8 cellular contexts compared by ENCODE assay signal in the genomic region with DNA sequence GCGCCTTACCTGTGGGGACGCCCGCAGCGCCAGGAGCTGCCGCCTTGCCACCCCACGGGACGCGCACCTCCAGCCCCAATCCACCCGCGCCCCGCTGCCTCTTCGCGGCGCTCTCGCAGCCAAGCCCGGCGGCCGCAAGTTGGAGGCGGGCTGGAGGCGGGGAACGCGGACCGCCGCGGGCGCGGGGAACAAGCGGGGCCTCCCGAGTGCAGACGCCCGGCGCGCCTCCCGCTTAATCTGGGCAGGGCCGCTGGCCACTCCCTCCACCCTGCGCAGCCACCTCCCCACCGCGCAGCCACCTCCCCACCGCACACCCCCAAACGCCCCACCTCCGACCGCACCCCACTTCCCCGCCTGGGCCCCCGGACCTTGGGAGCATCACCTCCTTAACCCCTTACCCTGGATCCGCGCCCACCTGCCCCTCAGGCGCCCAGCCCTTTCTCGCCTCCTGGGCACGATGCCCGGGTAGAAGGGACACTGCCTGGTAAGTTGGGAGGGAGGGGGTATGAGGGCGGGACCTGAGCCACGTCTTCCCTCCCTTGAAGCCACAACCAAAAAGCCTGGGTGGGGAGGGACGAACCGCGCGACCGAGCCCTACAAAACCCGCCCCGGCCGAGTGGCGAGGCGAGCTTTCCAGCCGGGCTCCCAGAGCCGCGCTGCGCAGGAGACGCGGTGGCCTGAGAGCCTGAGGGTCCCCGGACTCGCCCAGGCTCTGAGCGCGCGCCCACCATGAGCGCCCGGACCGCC. TPM values are rescaled to one million over a fixed set of nuclear protein-coding genes. Genes with fewer than 3 reads are reported as not detected.
DNase-seq lines count a peak whose midpoint lies in the region; ATAC-seq, FAIRE-seq and TF ChIP-seq lines count a peak whose summit lies in the region.

A gene (plus strand): TSS at position 627 of the 747 bp plus-strand sequence. CDS start 103 bp downstream, at position 730.
A gene (minus strand): TSS at position 208 of the 747 bp plus-strand sequence. CDS start 16,722 bp downstream, outside the sequence.

- no peaks in the 10 kb centered on the region for H3K9me3 ChIP-seq in SU-DHL-6 (ENCODE audit: insufficient read depth, low read length)
- H3K9me3 ChIP-seq in fibroblast of lung (ENCODE audit: control insufficient read depth, insufficient read depth, low read depth, low read length) = no peaks in the 10 kb centered on the region
- no peaks in the 10 kb centered on the region for H3K9me3 ChIP-seq in neuron (ENCODE audit: low read length)

- H3K36me3 ChIP-seq in SU-DHL-6 (ENCODE audit: low read length) (peaks cover 9% of the 10 kb centered on the region; the same call in 1 of the 2 replicates), fibroblast of lung (ENCODE audit: control insufficient read depth, insufficient read depth, low read length) (no peaks in the 10 kb centered on the region), neuron (ENCODE audit: insufficient read depth, low read length) (no peaks in the 10 kb centered on the region)

- peaks cover 17% of the 10 kb centered on the region; the same call in 1 of the 2 replicates for H3F3A ChIP-seq in SU-DHL-6 (ENCODE audit: insufficient read depth)

- peak within 1 kb of the TSS; percentile 72 for H3K27ac ChIP-seq in SU-DHL-6 (ENCODE audit: low read depth, low read length)
- H3K27ac ChIP-seq in fibroblast of lung (ENCODE audit: insufficient read depth, low read length) = no peak within 1 kb of the TSS

- H3K9ac ChIP-seq in SU-DHL-6 (ENCODE audit: low read length) (peak within 1 kb of the TSS; percentile 86), fibroblast of lung (ENCODE audit: insufficient read depth, low read length) (no peak within 1 kb of the TSS)

- no peaks in the 10 kb centered on the region for H3K9me2 ChIP-seq in SU-DHL-6 (replicated peaks; ENCODE audit: insufficient read depth, low read length)

- H3K27me3 ChIP-seq in SU-DHL-6 (ENCODE audit: low read length) (no peaks in the 10 kb centered on the region), fibroblast of lung (ENCODE audit: control insufficient read depth, insufficient read depth, low read length) (peaks cover 13% of the 10 kb centered on the region), neuron (ENCODE audit: insufficient read depth, low read length) (peaks cover 67% of the 10 kb centered on the region)

- H3K4me1 ChIP-seq in fibroblast of lung (ENCODE audit: control insufficient read depth, extremely low read depth, insufficient read depth, low read length) = no peaks in the 10 kb centered on the region
- peaks cover 14% of the 10 kb centered on the region for H3K4me1 ChIP-seq in neuron (ENCODE audit: insufficient read depth, low read length)

- H4K20me1 ChIP-seq in SU-DHL-6 (ENCODE audit: low read depth, low read length) = no peaks in the 10 kb centered on the region
- H4K20me1 ChIP-seq in fibroblast of lung (ENCODE audit: control insufficient read depth, extremely low read depth, insufficient read depth, low read length) = no peaks in the 10 kb centered on the region

- peaks cover 33% of the 10 kb centered on the region for H3K79me2 ChIP-seq in SU-DHL-6 (ENCODE audit: insufficient read depth, low read length)
- no peaks in the 10 kb centered on the region for H3K79me2 ChIP-seq in fibroblast of lung (ENCODE audit: control insufficient read depth, insufficient read depth, low read length)

- H2AFZ ChIP-seq in SU-DHL-6 (ENCODE audit: low read depth, low read length, severe bottlenecking) (peak within 1 kb of the TSS; percentile 96), fibroblast of lung (ENCODE audit: low read length) (no peak within 1 kb of the TSS), neuron (ENCODE audit: low read depth, low read length) (peak within 1 kb of the TSS; percentile 63)

- H3K4me3 ChIP-seq in SU-DHL-6 (ENCODE audit: insufficient read depth, low read length, poor library complexity, severe bottlenecking) (peak within 1 kb of the TSS; percentile 84), fibroblast of lung (replicated peaks in 1 of 4; ENCODE audit: control extremely low read depth in 1 of 4, insufficient read depth in 1 of 4, low read depth in 3 of 4, low read length in 4 of 4) (peak within 1 kb of the TSS; percentile 23 to 52 (median 34)), neuron (ENCODE audit: low read length) (peak within 1 kb of the TSS; percentile 6)

- no peak for TF ChIP-seq CTCF in SU-DHL-6 (IDR thresholded peaks at IDR 0.05; ENCODE audit: insufficient read depth, low read length, poor library complexity, severe bottlenecking)
- no peak for TF ChIP-seq CTCF in fibroblast of lung (conservative IDR thresholded peaks at IDR 0.05 in 1 of 2, IDR thresholded peaks at IDR 0.05 in 1 of 2; ENCODE audit: low read depth in 1 of 2, low read length in 2 of 2)

- H3K4me2 ChIP-seq in SU-DHL-6 (ENCODE audit: low read depth, low read length, poor library complexity, severe bottlenecking) (peak within 1 kb of the TSS; percentile 69), fibroblast of lung (ENCODE audit: extremely low read depth, insufficient read depth, low read length) (peak within 1 kb of the TSS; percentile 68)

- no peak for FAIRE-seq in GM19239 (lab: Jason Lieb, UNC)

- ATAC-seq in HG03108 (IDR thresholded peaks at IDR 0.05; ENCODE audit: unreplicated experiment) = peak; percentile 47

- DNase-seq in DMS 273 (lab: John Stamatoyannopoulos, UW; ENCODE audit: unreplicated experiment) (peak; percentile 87), GM19239 (ENCODE audit: insufficient read length, low spot score) (peak; percentile 20), fibroblast of lung (ENCODE audit: low read depth in 2 of 2) (peak in 1 of 2 donors; percentile 14), hippocampal formation (lab: John Stamatoyannopoulos, UW) (no peak)
- no peak for DNase-seq in activated effector memory CD4-positive, alpha-beta T cell treated with anti-CD3 and anti-CD28 coated beads, Interleukin-2, amount 50 U/mL, for 16 hours

RNA-seq across cellular contexts. Expression of the first gene that starts in this region (rescaled TPM):
- 0.26 and 0.33 TPM in 2 replicates for total RNA-seq in fibroblast of lung
- 0.05 and 0.12 TPM in 2 replicates for polyA plus RNA-seq in fibroblast of lung
- polyA plus RNA-seq in fibroblast of lung (2012) = 0.16 TPM in 1 of 2 replicates, not detected in the other
- polyA minus RNA-seq in fibroblast of lung (ENCODE audit: low replicate concordance) = not detected in 2 replicates

RNA-seq across cellular contexts. Expression of the second gene that starts in this region (rescaled TPM):
- total RNA-seq in fibroblast of lung = 0.17 and 0.51 TPM in 2 replicates
- 0.07 and 0.76 TPM in 2 replicates for polyA plus RNA-seq in fibroblast of lung
- 0.06 and 0.57 TPM in 2 replicates for polyA plus RNA-seq in fibroblast of lung (2012)
- polyA minus RNA-seq in fibroblast of lung (ENCODE audit: low replicate concordance) = 0.11 and 0.71 TPM in 2 replicates

Comparison
In these comparisons a context has a peak if more than half of its experiments do, and no peak if none do; other contexts are left out.
1. DNase-seq: peak in DMS 273 (single experiment) and GM19239 (single experiment); none in activated effector memory CD4-positive, alpha-beta T cell treated with anti-CD3 and anti-CD28 coated beads, Interleukin-2, amount 50 U/mL, for 16 hours (single experiment) and hippocampal formation (0 of 2).
2. H3K4me3 ChIP-seq: peak in every context shown above with its lines; median percentile 84 in SU-DHL-6; 34 in fibroblast of lung; 6 in neuron.